1 cellular context compared by ENCODE assay signal in genomic region chr13:100314132-100314910, GRCh38.
TF ChIP-seq lines count a peak whose summit lies in the region.

No MANE protein-coding gene starts in this region.

TF ChIP-seq in HepG2, 621 proteins besides CTCF, POLR2A, EP300 and RAD21 (continued from another document):
- peak in 1 of 2 experiments; percentile 33; a peak in 1 of 4 replicates for TF ChIP-seq ATF4 (CRISPR knock-in tag; IDR thresholded peaks at IDR 0.05)
- TF ChIP-seq MNT (IDR thresholded peaks at IDR 0.05): peak; percentile 50; the same call in 1 of the 2 replicates
- TF ChIP-seq DNMT1 (CRISPR knock-in tag; IDR thresholded peaks at IDR 0.05): no peak
- peak; percentile 82 for TF ChIP-seq FOXA3 (CRISPR knock-in tag; IDR thresholded peaks at IDR 0.05)
- TF ChIP-seq TFE3 (CRISPR knock-in tag; IDR thresholded peaks at IDR 0.05): peak; percentile 98
- no peak for TF ChIP-seq HINFP (CRISPR knock-in tag; IDR thresholded peaks at IDR 0.05; ENCODE audit: low read depth)
- TF ChIP-seq MIER3 (CRISPR knock-in tag; IDR thresholded peaks at IDR 0.05; ENCODE audit: borderline replicate concordance): peak; percentile 74; the same call in 1 of the 2 replicates
- TF ChIP-seq FOXK1 (CRISPR knock-in tag; IDR thresholded peaks at IDR 0.05; ENCODE audit: borderline replicate concordance, low read depth): peak; percentile 69; the same call in 1 of the 2 replicates
- no peak for TF ChIP-seq JUNB (CRISPR knock-in tag; IDR thresholded peaks at IDR 0.05; ENCODE audit: borderline replicate concordance)
- TF ChIP-seq ATF6 (CRISPR knock-in tag; conservative IDR thresholded peaks at IDR 0.05): no peak
- peak; percentile 24; the same call in 1 of the 2 replicates for TF ChIP-seq ZNF652 (CRISPR knock-in tag; IDR thresholded peaks at IDR 0.05; ENCODE audit: borderline replicate concordance, low read depth)
- peak in 1 of 2 experiments; percentile 58; a peak in 1 of 4 replicates for TF ChIP-seq KLF16 (CRISPR knock-in tag; IDR thresholded peaks at IDR 0.05)
- TF ChIP-seq DDIT3 (CRISPR knock-in tag; IDR thresholded peaks at IDR 0.05): no peak
- peak; percentile 44; the same call in 1 of the 2 replicates for TF ChIP-seq SALL1 (CRISPR knock-in tag; IDR thresholded peaks at IDR 0.05)
- 0 out of 2 replicates have a peak, but pooled peaks have one; percentile 6 for TF ChIP-seq ZNF281 (CRISPR knock-in tag; IDR thresholded peaks at IDR 0.05; ENCODE audit: borderline replicate concordance)
- TF ChIP-seq ZNF547 (CRISPR knock-in tag; IDR thresholded peaks at IDR 0.05): no peak
- no peak for TF ChIP-seq ZNF674 (CRISPR knock-in tag; IDR thresholded peaks at IDR 0.05; ENCODE audit: low read depth)
- 0 out of 2 replicates have a peak, but pooled peaks have one; percentile 51 for TF ChIP-seq TARDBP (CRISPR knock-in tag; IDR thresholded peaks at IDR 0.05)
- TF ChIP-seq POGZ (CRISPR knock-in tag; IDR thresholded peaks at IDR 0.05): 0 out of 2 replicates have a peak, but pooled peaks have one; percentile 40
- peak; percentile 56 for TF ChIP-seq HNF4A (CRISPR knock-in tag; IDR thresholded peaks at IDR 0.05)
